8 cellular contexts compared by ENCODE assay signal in the genomic region with DNA sequence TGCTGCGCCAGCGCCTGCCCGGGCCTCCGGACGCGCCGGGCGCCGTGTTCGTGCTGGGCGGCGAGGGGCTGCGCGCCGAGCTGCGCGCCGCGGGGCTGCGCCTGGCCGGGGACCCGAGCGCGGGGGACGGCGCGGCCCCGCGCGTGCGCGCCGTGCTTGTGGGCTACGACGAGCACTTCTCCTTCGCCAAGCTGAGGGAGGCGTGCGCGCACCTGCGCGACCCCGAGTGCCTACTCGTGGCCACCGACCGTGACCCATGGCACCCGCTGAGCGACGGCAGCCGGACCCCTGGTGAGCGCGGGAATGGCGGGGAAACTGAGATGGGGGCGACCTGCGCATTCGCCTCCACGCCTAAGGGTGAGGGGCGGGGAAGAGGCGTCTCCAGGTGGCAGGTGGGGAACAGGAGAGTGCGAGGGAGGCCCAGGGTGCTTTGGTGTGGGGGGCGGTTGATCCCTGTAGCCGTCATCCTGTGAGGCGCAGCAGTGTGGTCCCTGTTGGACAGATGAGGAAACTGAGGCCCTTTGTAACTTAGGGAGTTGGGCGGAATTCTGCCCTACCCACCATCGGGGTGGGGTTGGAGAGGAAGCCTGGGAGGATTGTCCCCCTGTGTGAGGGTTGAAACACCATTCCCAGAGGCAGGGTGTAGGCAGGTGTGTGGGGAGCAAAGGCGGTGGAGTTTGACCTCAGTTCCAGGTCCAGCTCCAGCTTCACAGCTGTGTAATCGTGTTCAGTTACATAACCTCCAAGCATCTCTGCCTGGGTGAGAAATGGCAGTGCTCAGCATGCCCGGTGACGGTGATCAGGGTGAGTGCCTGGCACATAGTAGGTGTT. TPM values are rescaled to one million over a fixed set of nuclear protein-coding genes. Genes with fewer than 3 reads are reported as not detected.
DNase-seq lines count a peak whose midpoint lies in the region; ATAC-seq and TF ChIP-seq lines count a peak whose summit lies in the region.

No MANE protein-coding gene starts in this region.

- H3K4me2 ChIP-seq in H9 (ENCODE audit: insufficient read depth, insufficient read length, low read length) (peak overlapping the region; percentile 95), PC-9 (peak overlapping the region; percentile 98)

- POLR2A ChIA-PET in PC-9 (lab: Charles Lee; ENCODE audit: unreplicated experiment): interaction anchor here (1.1 to 1.2 kb wide), 2 partner anchors 9 to 95 kb away, joined by 3 to 5 read pairs; no protein-coding TSS in a partner anchor

- no peak overlapping the region for H4K91ac ChIP-seq in H9 (ENCODE audit: insufficient read length, low read depth, low read length)

- H3K14ac ChIP-seq in H9 (ENCODE audit: insufficient read depth, low read length): peak overlapping the region; percentile 79

- intact Hi-C loops in PC-9 (cut with micrococcal nuclease; ENCODE audit: unreplicated experiment): loop anchor here (2.0 kb wide), 1 partner anchor 22 kb away; no protein-coding TSS in a partner anchor
- intact Hi-C loops in natural killer cell (cut with micrococcal nuclease): no loop called here

- no peak overlapping the region for H3K18ac ChIP-seq in H9 (ENCODE audit: insufficient read length, low read depth, low read length)

- no TSS peak for BruUV-seq in PC-9 (replicated peaks; lab: Mats Ljungman, UMichigan)

- H2AFZ ChIP-seq in H9 (ENCODE audit: low read length): no peak overlapping the region
- peak overlapping the region; percentile 72 for H2AFZ ChIP-seq in PC-9

- H3K4me1 ChIP-seq in H9 (ENCODE audit: insufficient read depth, low read length): peaks cover 2% of the 10 kb centered on the region; the same call in 1 of the 2 replicates
- peaks cover 28% of the 10 kb centered on the region for H3K4me1 ChIP-seq in PC-9 (replicated peaks; ENCODE audit: insufficient read depth)
- H3K4me1 ChIP-seq in duodenal mucosa (ENCODE audit: control insufficient read depth in 1 of 2, insufficient read depth in 2 of 2, low read length in 2 of 2): peaks cover 43% of the 10 kb centered on the region in 2 donors

- no peaks in the 10 kb centered on the region for H3K9me3 ChIP-seq in H9 (ENCODE audit: control insufficient read depth, low read depth, low read length)
- H3K9me3 ChIP-seq in PC-9 (ENCODE audit: insufficient read depth, low read depth): no peaks in the 10 kb centered on the region
- H3K9me3 ChIP-seq in duodenal mucosa (ENCODE audit: control insufficient read depth in 1 of 2, low read length in 2 of 2): no peaks in the 10 kb centered on the region

- H2BK15ac ChIP-seq in H9 (ENCODE audit: low read depth, low read length): no peak overlapping the region

- no peak overlapping the region for H2BK20ac ChIP-seq in H9 (ENCODE audit: low read depth, low read length, poor library complexity, severe bottlenecking)

- H2BK5ac ChIP-seq in H9 (ENCODE audit: insufficient read length, low read length): no peak overlapping the region

- H3K27me3 ChIP-seq in H9 (ENCODE audit: insufficient read depth, low read length): no peaks in the 10 kb centered on the region
- H3K27me3 ChIP-seq in PC-9 (ENCODE audit: insufficient read depth, low read depth): no peaks in the 10 kb centered on the region
- no peaks in the 10 kb centered on the region for H3K27me3 ChIP-seq in duodenal mucosa (ENCODE audit: control insufficient read depth in 1 of 2, insufficient read depth in 2 of 2, low read length in 2 of 2)

- H4K20me1 ChIP-seq in H9 (ENCODE audit: control insufficient read depth, insufficient read depth, insufficient read length) (no peaks in the 10 kb centered on the region), PC-9 (ENCODE audit: insufficient read depth) (peaks cover 14% of the 10 kb centered on the region)

- no peak overlapping the region for H3K23ac ChIP-seq in H9 (ENCODE audit: insufficient read length, low read depth, low read length)

- H3K9me2 ChIP-seq in PC-9 (ENCODE audit: insufficient read depth): no peaks in the 10 kb centered on the region

- H3K79me1 ChIP-seq in H9 (ENCODE audit: insufficient read depth, low read depth, low read length, poor library complexity, severe bottlenecking): peaks cover 8% of the 10 kb centered on the region

- H3K79me2 ChIP-seq in H9 (ENCODE audit: insufficient read depth, low read length) (peaks cover 25% of the 10 kb centered on the region; the same call in 1 of the 2 replicates), PC-9 (ENCODE audit: low read depth) (peaks cover 32% of the 10 kb centered on the region)

- H4K5ac ChIP-seq in H9 (ENCODE audit: insufficient read length, low read depth, low read length): no peak overlapping the region

- no peak overlapping the region for H3K56ac ChIP-seq in H9 (ENCODE audit: insufficient read length, low read depth, low read length)

- peaks cover 7% of the 10 kb centered on the region for H3K23me2 ChIP-seq in H9 (ENCODE audit: insufficient read length, low read depth, low read length, poor library complexity, severe bottlenecking)

- H2BK12ac ChIP-seq in H9 (ENCODE audit: insufficient read length, low read depth, low read length): no peak overlapping the region

- peak overlapping the region; percentile 88 to 91 for H3K4me3 Mint-ChIP-seq in H9
- peak overlapping the region; percentile 83 for H3K4me3 Mint-ChIP-seq in natural killer cell

- no peak overlapping the region for H3K27ac ChIP-seq in H9 (ENCODE audit: insufficient read length, low read depth, low read length)
- H3K27ac ChIP-seq in PC-9: no peak overlapping the region
- H3K27ac ChIP-seq in duodenal mucosa (ENCODE audit: low read depth, low read length): peak overlapping the region; percentile 82

- H3K9me3 Mint-ChIP-seq in H9 (no peaks in the 10 kb centered on the region; a peak in 1 of 5 replicates), natural killer cell (no peaks in the 10 kb centered on the region)

- ATAC-seq in natural killer cell (peak in 1 of 3 donors; percentile 0), HG03280 (IDR thresholded peaks at IDR 0.05; ENCODE audit: unreplicated experiment) (no peak)

- H3K36me3 ChIP-seq in PC-9 (ENCODE audit: low read depth): no peaks in the 10 kb centered on the region
- H3K36me3 ChIP-seq in duodenal mucosa (ENCODE audit: control insufficient read depth in 1 of 2, insufficient read depth in 2 of 2, low read length in 2 of 2): no peaks in the 10 kb centered on the region

- H3K4me3 ChIP-seq in PC-9 (peak overlapping the region; percentile 69), duodenal mucosa (ENCODE audit: low read depth in 1 of 2, low read length in 2 of 2) (peak overlapping the region; percentile 72 to 90)

- no peak overlapping the region for H3T11ph ChIP-seq in H9 (ENCODE audit: low read length)

- DNase-seq in DMS53 (lab: John Stamatoyannopoulos, UW): peak; percentile 23
- DNase-seq in DMS53 treated with DMSO at 0.1 percent for 48 hours (lab: John Stamatoyannopoulos, UW; ENCODE audit: unreplicated experiment): no peak
- DNase-seq in H9: no peak
- no peak for DNase-seq in PC-9
- DNase-seq in natural killer cell: peak; percentile 44
- no peak for DNase-seq in NCI-H187 (lab: John Stamatoyannopoulos, UW)

- WGBS in H9 (ENCODE audit: extremely low coverage, insufficient read length, low lambda C conversion rate): no CpG with 5 or more reads among the region's 68 CpGs

- H3K4ac ChIP-seq in H9 (ENCODE audit: low read depth, low read length): no peak overlapping the region

- peaks cover 22 to 23% of the 10 kb centered on the region in 2 experiments for H3K4me1 Mint-ChIP-seq in H9
- H3K4me1 Mint-ChIP-seq in natural killer cell: peaks cover 37 to 47% of the 10 kb centered on the region in 2 donors

- peaks cover 0 to 15% (median 15%) of the 10 kb centered on the region in 3 experiments; a peak in 6 of 7 replicates for H3K36me3 Mint-ChIP-seq in H9 (ENCODE audit: insufficient read depth in 1 of 3, low read depth in 3 of 3)
- no peaks in the 10 kb centered on the region for H3K36me3 Mint-ChIP-seq in natural killer cell

- no peak overlapping the region for H4K8ac ChIP-seq in H9 (replicated peaks; ENCODE audit: insufficient read length, low read depth, low read length)

- TF ChIP-seq CTCF in H9 (conservative IDR thresholded peaks at IDR 0.05) (no peak), PC-9 (conservative IDR thresholded peaks at IDR 0.05) (no peak), natural killer cell (IDR thresholded peaks at IDR 0.05) (no peak)

- H2AK5ac ChIP-seq in H9 (ENCODE audit: insufficient read length, low read length): no peak overlapping the region

- no peak overlapping the region for H2BK120ac ChIP-seq in H9 (ENCODE audit: low read depth, low read length, poor library complexity, severe bottlenecking)

- H3K27ac Mint-ChIP-seq in H9 (no peak overlapping the region; a peak in 1 of 7 replicates), natural killer cell (peak overlapping the region; percentile 36 to 52)

- CTCF ChIA-PET in PC-9 (lab: Charles Lee): interaction anchor here (2.2 kb wide), 1 partner anchor 16 kb away, joined by 25 read pairs; no protein-coding TSS in a partner anchor

- H3K9ac ChIP-seq in H9 (ENCODE audit: extremely low read depth, insufficient read length, low read length): peak overlapping the region; percentile 42
- peak overlapping the region; percentile 77 to 98 for H3K9ac ChIP-seq in duodenal mucosa (ENCODE audit: low read depth in 1 of 2, low read length in 2 of 2)

- H3K27me3 Mint-ChIP-seq in H9 (ENCODE audit: low read depth) (no peaks in the 10 kb centered on the region), natural killer cell (ENCODE audit: low read depth in 2 of 2) (no peaks in the 10 kb centered on the region)

- H3F3A ChIP-seq in PC-9 (ENCODE audit: insufficient read depth, low read depth): peaks cover 25% of the 10 kb centered on the region

RNA-seq across cellular contexts. Expression of a gene that starts 0.8 kb away (rescaled TPM):
- 38.9 and 41.0 TPM in 2 replicates for total RNA-seq in H9 (2021)
- total RNA-seq in PC-9 (2021): 10.9 and 13.5 TPM in 2 replicates
- 10 to 100 TPM in 2 of 3 donors, 1 to 10 TPM in 1; 8.3 to 14.2 (median 13.4) TPM for total RNA-seq in natural killer cell

RNA-seq across cellular contexts. Expression of a gene that starts 16.2 kb away (rescaled TPM):
- total RNA-seq in H9 (2021) (32.8 and 33.6 TPM in 2 replicates), PC-9 (2021) (734 and 791 TPM in 2 replicates), natural killer cell (100 to 1,000 TPM; 195 to 218 (median 214) TPM)

RNA-seq across cellular contexts. Expression of a gene that starts 19.8 kb away (rescaled TPM):
- 33.6 and 35.1 TPM in 2 replicates for total RNA-seq in H9 (2021)
- total RNA-seq in PC-9 (2021): 52.1 and 60.5 TPM in 2 replicates
- 100 to 1,000 TPM; 163 to 189 (median 163) TPM for total RNA-seq in natural killer cell

RNA-seq across cellular contexts. Expression of a gene that starts 26.9 kb away (rescaled TPM):
- total RNA-seq in H9 (2021) (30.4 and 35.4 TPM in 2 replicates), PC-9 (2021) (42.1 and 44.3 TPM in 2 replicates), natural killer cell (10 to 100 TPM; 28.0 to 45.1 (median 39.0) TPM)

RNA-seq across cellular contexts. Expression of a gene that starts 37.6 kb away (rescaled TPM):
- total RNA-seq in H9 (2021) (50.8 and 52.7 TPM in 2 replicates), PC-9 (2021) (170 and 172 TPM in 2 replicates), natural killer cell (10 to 100 TPM; 25.1 to 38.5 (median 25.8) TPM)

Comparison
In these comparisons a context has a peak if more than half of its experiments do, and no peak if none do; other contexts are left out.
1. DNase-seq: peak in DMS53 (single experiment) and natural killer cell (single experiment); none in DMS53 treated with DMSO at 0.1 percent for 48 hours (single experiment), H9 (single experiment), PC-9 (0 of 2) and NCI-H187 (0 of 2).
2. H3K27ac Mint-ChIP-seq: peak in natural killer cell (2 of 2); none in H9 (0 of 3).